Comparison of ENCODE assay signal across 8 cellular contexts in the genomic region with DNA sequence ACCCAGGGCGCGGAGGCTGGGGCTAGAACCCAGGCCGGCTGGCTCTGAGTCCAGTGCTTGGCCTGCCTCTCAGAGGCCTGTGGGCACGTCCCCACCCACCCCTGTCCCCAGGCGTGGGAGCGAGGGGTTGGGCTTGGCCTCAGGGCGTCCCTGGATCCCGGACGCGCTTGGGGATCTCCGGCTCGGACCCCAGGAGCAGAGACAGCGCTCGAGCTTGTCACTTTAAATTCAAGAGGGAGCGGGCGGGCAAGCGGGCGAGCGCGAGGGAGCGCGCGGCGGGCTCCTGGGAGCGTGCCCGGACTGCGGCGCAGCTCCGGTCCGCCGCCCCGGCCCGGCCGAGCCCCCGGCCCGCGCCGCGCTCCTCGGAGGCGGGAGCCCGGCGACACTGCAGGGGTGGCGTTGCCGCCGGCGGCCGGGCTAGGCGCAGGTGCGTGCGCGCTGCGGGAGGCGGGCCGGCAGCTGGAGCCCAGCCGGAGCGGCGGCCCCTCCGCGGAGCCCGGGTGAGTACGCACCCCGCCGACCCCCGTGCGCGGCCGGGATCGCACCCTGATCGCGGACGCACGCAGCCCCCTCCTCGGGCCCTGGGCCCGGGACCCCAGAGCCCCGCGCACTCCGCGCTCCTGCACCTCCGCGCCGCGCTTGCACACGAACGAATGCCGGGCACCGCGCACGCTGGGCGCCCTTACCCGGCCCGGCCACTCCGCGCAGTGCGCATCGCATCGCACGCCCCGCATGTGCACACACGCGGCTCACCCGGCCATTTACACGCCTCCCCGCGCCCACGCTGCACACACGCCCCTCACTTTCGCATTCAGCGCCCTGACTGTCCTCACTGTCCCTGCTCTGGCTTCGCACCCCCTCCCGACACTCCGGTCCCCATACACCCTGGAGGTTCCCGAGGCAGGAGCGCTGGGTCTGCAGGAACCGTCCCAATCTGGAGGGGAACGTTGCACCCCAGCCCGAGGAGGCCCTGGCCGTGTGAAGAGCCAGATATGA. TPM values are rescaled to one million over a fixed set of nuclear protein-coding genes. Genes with fewer than 3 reads are reported as not detected.
DNase-seq lines count a peak whose midpoint lies in the region; ATAC-seq and TF ChIP-seq lines count a peak whose summit lies in the region.

TSS of gene SYT12 (plus strand) at position 174 of the 996 bp plus-strand sequence. CDS start 7,011 bp downstream, outside the sequence.

- H3K27me3 Mint-ChIP-seq in activated T-cell treated with anti-CD3 and anti-CD28 coated beads, Interleukin-2, amount 50 U/mL, for 4 hours (ENCODE audit: low read depth), result peaks cover 39% of the 10 kb centered on the region
- H3K27me3 Mint-ChIP-seq in activated naive CD8-positive, alpha-beta T cell treated with anti-CD3 and anti-CD28 coated beads, Interleukin-2, amount 50 U/mL, for 24 hours, result peaks cover 49% of the 10 kb centered on the region

- no peak within 1 kb of the TSS for H3K9ac ChIP-seq in smooth muscle cell (ENCODE audit: low read depth)

- no peak within 1 kb of the TSS for H3K27ac Mint-ChIP-seq in activated naive CD8-positive, alpha-beta T cell treated with anti-CD3 and anti-CD28 coated beads, Interleukin-2, amount 50 U/mL, for 24 hours

- peaks cover 12% of the 10 kb centered on the region for H3K27me3 ChIP-seq in smooth muscle cell (ENCODE audit: low read depth)

- H3K9me3 ChIP-seq in smooth muscle cell (replicated peaks; ENCODE audit: low read depth), result no peaks in the 10 kb centered on the region

- peak; percentile 46 to 52 for ATAC-seq in activated T-cell treated with anti-CD3 and anti-CD28 coated beads, Interleukin-2, amount 50 U/mL, for 4 hours
- no peak for ATAC-seq in activated naive CD8-positive, alpha-beta T cell treated with anti-CD3 and anti-CD28 coated beads, Interleukin-2, amount 50 U/mL, for 24 hours

- no peak within 1 kb of the TSS for H3K27ac ChIP-seq in smooth muscle cell (ENCODE audit: low read depth)

- H3F3A ChIP-seq in smooth muscle cell (ENCODE audit: low read depth), result no peaks in the 10 kb centered on the region

- no peaks in the 10 kb centered on the region for H4K20me1 ChIP-seq in smooth muscle cell (ENCODE audit: low read depth)

- H3K4me3 ChIP-seq in iPS-11a (ENCODE audit: low read depth, low read length) (peak within 1 kb of the TSS; percentile 36), smooth muscle cell (peak within 1 kb of the TSS; percentile 47)

- peak within 1 kb of the TSS; percentile 93 for H3K4me2 ChIP-seq in smooth muscle cell

- H3K4me1 Mint-ChIP-seq in activated T-cell treated with anti-CD3 and anti-CD28 coated beads, Interleukin-2, amount 50 U/mL, for 4 hours (ENCODE audit: low read depth), result peaks cover 31% of the 10 kb centered on the region
- peaks cover 33% of the 10 kb centered on the region for H3K4me1 Mint-ChIP-seq in activated naive CD8-positive, alpha-beta T cell treated with anti-CD3 and anti-CD28 coated beads, Interleukin-2, amount 50 U/mL, for 24 hours

- no peaks in the 10 kb centered on the region for H3K79me2 ChIP-seq in smooth muscle cell (ENCODE audit: low read depth)

- H2AFZ ChIP-seq in smooth muscle cell (ENCODE audit: low read depth), result no peak within 1 kb of the TSS

- 8% methylated on average over 51 of the region's 118 CpGs for WGBS in smooth muscle cell (ENCODE audit: low lambda C conversion rate)

- H3K36me3 ChIP-seq in smooth muscle cell (ENCODE audit: low read depth), result no peaks in the 10 kb centered on the region

- H3K4me3 Mint-ChIP-seq in activated T-cell treated with anti-CD3 and anti-CD28 coated beads, Interleukin-2, amount 50 U/mL, for 4 hours, result peak within 1 kb of the TSS; percentile 68
- peak within 1 kb of the TSS; percentile 67 for H3K4me3 Mint-ChIP-seq in activated naive CD8-positive, alpha-beta T cell treated with anti-CD3 and anti-CD28 coated beads, Interleukin-2, amount 50 U/mL, for 24 hours

- no peaks in the 10 kb centered on the region for H3K9me3 Mint-ChIP-seq in activated T-cell treated with anti-CD3 and anti-CD28 coated beads, Interleukin-2, amount 50 U/mL, for 4 hours
- H3K9me3 Mint-ChIP-seq in activated naive CD8-positive, alpha-beta T cell treated with anti-CD3 and anti-CD28 coated beads, Interleukin-2, amount 50 U/mL, for 24 hours, result peaks cover 4% of the 10 kb centered on the region

- peaks cover 3% of the 10 kb centered on the region for H3K4me1 ChIP-seq in smooth muscle cell (ENCODE audit: low read depth)

- no peaks in the 10 kb centered on the region for H3K36me3 Mint-ChIP-seq in activated T-cell treated with anti-CD3 and anti-CD28 coated beads, Interleukin-2, amount 50 U/mL, for 4 hours (ENCODE audit: insufficient read depth)
- H3K36me3 Mint-ChIP-seq in activated naive CD8-positive, alpha-beta T cell treated with anti-CD3 and anti-CD28 coated beads, Interleukin-2, amount 50 U/mL, for 24 hours (ENCODE audit: low read depth), result no peaks in the 10 kb centered on the region

- no peak for TF ChIP-seq CTCF in smooth muscle cell (IDR thresholded peaks at IDR 0.05; ENCODE audit: borderline replicate concordance, insufficient read depth, poor library complexity, severe bottlenecking)

- no peak for DNase-seq in activated T-cell treated with anti-CD3 and anti-CD28 coated beads, Interleukin-2, amount 50 U/mL, for 4 hours
- no peak for DNase-seq in activated T-cell treated with anti-CD3 and anti-CD28 coated beads for 4 hours
- peak; percentile 25 for DNase-seq in activated naive CD8-positive, alpha-beta T cell treated with anti-CD3 and anti-CD28 coated beads, Interleukin-2, amount 50 U/mL, for 24 hours
- DNase-seq in smooth muscle cell (lab: John Stamatoyannopoulos, UW; ENCODE audit: unreplicated experiment), result no peak
- no peak for DNase-seq in NCI-H1092 (lab: John Stamatoyannopoulos, UW)
- DNase-seq in ACHN, result no peak
- DNase-seq in SKM-1 (lab: John Stamatoyannopoulos, UW; ENCODE audit: unreplicated experiment), result no peak

- in situ Hi-C loops in ACHN (cut with HindIII; ENCODE audit: low pct_ligation_motif_present, low pct_unique_long_range_greater_than_20kb, low sequenced_read_pairs), result no loop called here

RNA-seq across cellular contexts. Expression of gene SYT12, which starts in this region (rescaled TPM):
- under 1 TPM in 2 of 3 donors, not detected in 1; 0.08 to 0.16 TPM for total RNA-seq in activated T-cell treated with anti-CD3 and anti-CD28 coated beads, Interleukin-2, amount 50 U/mL, for 4 hours
- 0.67 and 2.1 TPM in 2 replicates for total RNA-seq in smooth muscle cell
- polyA plus RNA-seq in smooth muscle cell, result 3.4 and 4.9 TPM in 2 replicates

Comparison
In these comparisons a context has a peak if more than half of its experiments do, and no peak if none do; other contexts are left out.
1. Peak in ATAC-seq in activated T-cell treated with anti-CD3 and anti-CD28 coated beads, Interleukin-2, amount 50 U/mL, for 4 hours; RNA of the gene not detected or under 1 TPM.